In genomic region chr2:229780856-229781773, GRCh38 we compare ENCODE assay signal across 8 cellular contexts.
DNase-seq lines count a peak whose midpoint lies in the region; ATAC-seq and TF ChIP-seq lines count a peak whose summit lies in the region.

No MANE protein-coding gene starts in this region.

- no peak overlapping the region for H3K4me3 Mint-ChIP-seq in activated CD4-positive, alpha-beta memory T cell treated with anti-CD3 and anti-CD28 coated beads for 36 hours
- no peak overlapping the region for H3K4me3 Mint-ChIP-seq in activated CD4-positive, alpha-beta memory T cell treated with anti-CD3 and anti-CD28 coated beads, Interleukin-2, amount 10 ng/mL, durations not matched to agents 7 days and 5 days

- no peaks in the 10 kb centered on the region for H3K27me3 Mint-ChIP-seq in activated CD4-positive, alpha-beta memory T cell treated with anti-CD3 and anti-CD28 coated beads for 36 hours
- H3K27me3 Mint-ChIP-seq in activated CD4-positive, alpha-beta memory T cell treated with anti-CD3 and anti-CD28 coated beads, Interleukin-2, amount 10 ng/mL, durations not matched to agents 7 days and 5 days: no peaks in the 10 kb centered on the region

- H3K4me1 Mint-ChIP-seq in activated CD4-positive, alpha-beta memory T cell treated with anti-CD3 and anti-CD28 coated beads for 36 hours (ENCODE audit: low read depth): peaks cover 22% of the 10 kb centered on the region
- peaks cover 19% of the 10 kb centered on the region for H3K4me1 Mint-ChIP-seq in activated CD4-positive, alpha-beta memory T cell treated with anti-CD3 and anti-CD28 coated beads, Interleukin-2, amount 10 ng/mL, durations not matched to agents 7 days and 5 days

- peak overlapping the region; percentile 68 for H3K27ac ChIP-seq in substantia nigra (ENCODE audit: low read depth, low read length, poor library complexity, severe bottlenecking)

- POLR2A ChIA-PET in activated CD4-positive, alpha-beta memory T cell treated with anti-CD3 and anti-CD28 coated beads for 36 hours (lab: Charles Lee): no interaction called here
- POLR2A ChIA-PET in activated CD4-positive, alpha-beta memory T cell treated with anti-CD3 and anti-CD28 coated beads, Interleukin-2, amount 10 ng/mL, durations not matched to agents 7 days and 5 days (lab: Charles Lee): interaction anchor here (0.6 kb wide), 1 partner anchor 1470 kb away, joined by 3 read pairs; no protein-coding TSS in a partner anchor

- H3K36me3 ChIP-seq in kidney epithelial cell (ENCODE audit: control insufficient read depth, insufficient read depth, low read length): no peaks in the 10 kb centered on the region

- no peak for DNase-seq in activated CD4-positive, alpha-beta memory T cell treated with anti-CD3 and anti-CD28 coated beads for 36 hours
- DNase-seq in activated CD4-positive, alpha-beta memory T cell treated with anti-CD3 and anti-CD28 coated beads, Interleukin-2, amount 10 ng/mL, durations not matched to agents 7 days and 5 days: no peak
- DNase-seq in NCI-H82 treated with DMSO at 0.1 percent for 48 hours (lab: John Stamatoyannopoulos, UW; ENCODE audit: unreplicated experiment) (peak; percentile 70), kidney epithelial cell (ENCODE audit: low read depth) (no peak), substantia nigra (lab: John Stamatoyannopoulos, UW) (peak in 3 of 49 donors; percentile 0 to 21 (median 4)), ureter (ENCODE audit: low spot score) (no peak)
- peak; percentile 23 for DNase-seq in central memory CD4-positive, alpha-beta T cell

- H3K27me3 ChIP-seq in kidney epithelial cell (ENCODE audit: control insufficient read depth, insufficient read depth, low read length): no peaks in the 10 kb centered on the region

- intact Hi-C loops in activated CD4-positive, alpha-beta memory T cell treated with anti-CD3 and anti-CD28 coated beads for 36 hours (cut with micrococcal nuclease): loop anchor here (2.0 to 5.0 kb wide), 4 partner anchors 130 to 378 kb away; partner anchors contain the start of gene SLC16A14

- H3K9me3 Mint-ChIP-seq in activated CD4-positive, alpha-beta memory T cell treated with anti-CD3 and anti-CD28 coated beads for 36 hours: no peaks in the 10 kb centered on the region
- H3K9me3 Mint-ChIP-seq in activated CD4-positive, alpha-beta memory T cell treated with anti-CD3 and anti-CD28 coated beads, Interleukin-2, amount 10 ng/mL, durations not matched to agents 7 days and 5 days: no peaks in the 10 kb centered on the region

- H3K4me3 ChIP-seq in kidney epithelial cell (ENCODE audit: low read depth, low read length): no peak overlapping the region

- peak; percentile 56 for ATAC-seq in HG03095 (IDR thresholded peaks at IDR 0.05; ENCODE audit: unreplicated experiment)

- peak; percentile 89 for TF ChIP-seq CTCF in kidney epithelial cell (IDR thresholded peaks at IDR 0.05; ENCODE audit: insufficient read depth, low read length, poor library complexity, severe bottlenecking)

- peaks cover 36% of the 10 kb centered on the region for H3K36me3 Mint-ChIP-seq in activated CD4-positive, alpha-beta memory T cell treated with anti-CD3 and anti-CD28 coated beads for 36 hours
- H3K36me3 Mint-ChIP-seq in activated CD4-positive, alpha-beta memory T cell treated with anti-CD3 and anti-CD28 coated beads, Interleukin-2, amount 10 ng/mL, durations not matched to agents 7 days and 5 days (ENCODE audit: low read depth): peaks cover 76% of the 10 kb centered on the region

- CTCF ChIA-PET in activated CD4-positive, alpha-beta memory T cell treated with anti-CD3 and anti-CD28 coated beads for 36 hours (lab: Charles Lee): interaction anchor here (0.5 to 2.3 kb wide), 21 partner anchors 8 to 379 kb away, joined by 3 to 10 read pairs (median 3); no protein-coding TSS in a partner anchor
- CTCF ChIA-PET in activated CD4-positive, alpha-beta memory T cell treated with anti-CD3 and anti-CD28 coated beads, Interleukin-2, amount 10 ng/mL, durations not matched to agents 7 days and 5 days (lab: Charles Lee): interaction anchor here (0.5 to 3.6 kb wide), 22 partner anchors 11 to 930 kb away, joined by 3 to 12 read pairs (median 4); no protein-coding TSS in a partner anchor

- H3K27ac Mint-ChIP-seq in activated CD4-positive, alpha-beta memory T cell treated with anti-CD3 and anti-CD28 coated beads for 36 hours: peak overlapping the region; percentile 26
- H3K27ac Mint-ChIP-seq in activated CD4-positive, alpha-beta memory T cell treated with anti-CD3 and anti-CD28 coated beads, Interleukin-2, amount 10 ng/mL, durations not matched to agents 7 days and 5 days: no peak overlapping the region

Comparison
In these comparisons a context has a peak if more than half of its experiments do, and no peak if none do; other contexts are left out.
1. DNase-seq: peak in NCI-H82 treated with DMSO at 0.1 percent for 48 hours (single experiment) and central memory CD4-positive, alpha-beta T cell (single experiment); none in activated CD4-positive, alpha-beta memory T cell treated with anti-CD3 and anti-CD28 coated beads for 36 hours (single experiment), activated CD4-positive, alpha-beta memory T cell treated with anti-CD3 and anti-CD28 coated beads, Interleukin-2, amount 10 ng/mL, durations not matched to agents 7 days and 5 days (single experiment), kidney epithelial cell (single experiment) and ureter (single experiment).